1 cellular context compared by ENCODE assay signal in the genomic region with DNA sequence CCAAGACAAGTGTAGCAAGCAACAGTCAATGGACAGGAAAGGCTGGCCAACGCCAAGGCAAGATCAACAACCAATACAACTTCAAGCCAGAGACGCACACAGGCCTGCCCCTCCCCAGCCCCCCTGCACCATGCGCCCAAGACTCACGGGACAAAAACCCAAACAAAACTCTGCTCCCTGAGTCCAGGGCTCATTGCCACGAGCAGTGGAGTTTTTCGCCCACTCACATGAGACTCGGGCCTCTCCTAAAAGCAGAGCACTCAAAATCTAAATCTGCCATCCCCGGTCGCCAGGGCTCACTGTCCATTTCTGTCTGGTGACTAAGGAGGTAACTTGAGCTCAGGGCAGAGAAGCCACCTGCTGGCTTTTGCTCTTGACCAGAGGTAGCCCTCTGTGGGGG.
TF ChIP-seq lines count a peak whose summit lies in the region.

No MANE protein-coding gene starts in this region.

TF ChIP-seq in IMR-90, 13 proteins besides CTCF, POLR2A, EP300 and RAD21 (continued from another document):
- TF ChIP-seq RCOR1 (IDR thresholded peaks at IDR 0.05; ENCODE audit: insufficient replicate concordance, low read length) (no peak), ELK1 (IDR thresholded peaks at IDR 0.05; ENCODE audit: borderline replicate concordance, low read depth, low read length) (no peak)
